Comparison of ENCODE assay signal across 24 cellular contexts in the genomic region with DNA sequence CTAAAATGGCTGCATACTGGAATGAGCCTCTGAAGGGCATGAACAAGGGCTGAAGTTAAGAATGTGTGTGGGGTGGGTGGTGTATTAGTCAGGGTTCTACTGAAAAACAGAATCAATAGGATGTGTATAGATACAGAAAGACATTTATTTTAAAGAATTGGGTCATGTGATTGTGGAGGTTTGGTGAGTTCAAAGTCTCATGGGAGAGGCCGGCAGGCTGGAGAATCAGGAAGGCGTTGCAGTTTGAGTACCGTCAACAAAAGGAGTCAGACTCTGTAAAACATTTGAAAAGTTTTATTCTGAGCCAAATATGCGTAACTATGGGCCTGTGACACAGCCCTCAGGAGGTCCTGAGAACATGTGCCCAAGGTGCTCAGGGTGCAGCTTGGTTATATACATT. TPM values are rescaled to one million over a fixed set of nuclear protein-coding genes. Genes with fewer than 3 reads are reported as not detected.
"Had no signal": no experiment of that assay in that cellular context is flagged by ENCODE, and none has a peak within 500 bp of the region (broad histone marks: within the 10 kb centered on the region; RNA-seq: fewer than 3 reads in every experiment).

No MANE protein-coding gene starts in this region.

- H3K4me1 Mint-ChIP-seq: T-helper 17 cell had no signal

- H3K27me3 Mint-ChIP-seq: T-helper 17 cell had no signal

- H3K9ac ChIP-seq: SK-N-SH had no signal

- H3K9me3 ChIP-seq: pancreas, psoas muscle, SK-N-SH had no signal

- H3K27me3 ChIP-seq: brain microvascular endothelial cell, heart right ventricle, pancreas had no signal

- H3K27ac ChIP-seq: brain microvascular endothelial cell, foreskin keratinocyte, pancreas, psoas muscle, WERI-Rb-1 had no signal

- H3K4me3 ChIP-seq: heart right ventricle, pancreas, psoas muscle had no signal

- ATAC-seq: activated CD4-positive, CD25-positive, alpha-beta regulatory T cell treated with anti-CD3 and anti-CD28 coated beads, Interleukin-2, amount 50 U/mL, for 24 hours; esophagus mucosa; foreskin keratinocyte; heart right ventricle; psoas muscle; stimulated activated naive B cell treated with anti-CD40 and anti-IgM and Interleukin-4, amounts not matched to agents 10 μg/mL and 1 μg/mL and 100 μg/mL, for 72 hours; T-helper 17 cell had no signal

- H3K36me3 ChIP-seq: brain microvascular endothelial cell, heart right ventricle, pancreas, WERI-Rb-1 had no signal

- H3K27ac Mint-ChIP-seq: stimulated activated naive B cell treated with anti-CD40 and anti-IgM and Interleukin-4, amounts not matched to agents 10 μg/mL and 1 μg/mL and 100 μg/mL, for 72 hours; T-helper 17 cell had no signal

- H3K4me1 ChIP-seq: foreskin keratinocyte, psoas muscle had no signal

- DNase-seq: activated CD4-positive, alpha-beta T cell treated with anti-CD3 and anti-CD28 coated beads for 48 hours; activated CD4-positive, alpha-beta T cell treated with anti-CD3 and anti-CD28 coated beads, Interleukin-2, amount 50 U/mL, for 48 hours; activated CD8-positive, alpha-beta memory T cell treated with anti-CD3 and anti-CD28 coated beads for 24 hours; activated effector memory CD4-positive, alpha-beta T cell treated with Interleukin-2 at 50 U/mL for 16 hours; activated naive CD4-positive, alpha-beta T cell treated with anti-CD3 and anti-CD28 coated beads, Interleukin-2, amount 50 U/mL, for 16 hours; amniotic stem cell; brain microvascular endothelial cell; cortex of kidney; foreskin keratinocyte; heart right ventricle; mammary epithelial cell; nucleus accumbens; pancreas; psoas muscle; SK-N-SH; stimulated activated CD4-positive, alpha-beta T cell treated with anti-CD3 and anti-CD28 coated beads, Interleukin-15, amount 100 ng/mL, for 24 hours; stimulated activated CD4-positive, alpha-beta T cell treated with anti-CD3 and anti-CD28 coated beads, Interleukin-2, amount 100 ng/mL, for 24 hours; stimulated activated naive B cell treated with anti-CD40 and anti-IgM and Interleukin-4, amounts not matched to agents 10 μg/mL and 1 μg/mL and 100 μg/mL, for 72 hours; T-helper 17 cell; T1000; trophoblast cell; WERI-Rb-1 had no signal

- H3K4me3 Mint-ChIP-seq: stimulated activated naive B cell treated with anti-CD40 and anti-IgM and Interleukin-4, amounts not matched to agents 10 μg/mL and 1 μg/mL and 100 μg/mL, for 72 hours; T-helper 17 cell had no signal

RNA-seq across cellular contexts. Expression of a gene that starts 24.4 kb away (rescaled TPM):
- total RNA-seq: foreskin keratinocyte, mammary epithelial cell had no signal
- polyA plus RNA-seq: foreskin keratinocyte, mammary epithelial cell had no signal
